Comparison of ENCODE assay signal across 16 cellular contexts in the genomic region with DNA sequence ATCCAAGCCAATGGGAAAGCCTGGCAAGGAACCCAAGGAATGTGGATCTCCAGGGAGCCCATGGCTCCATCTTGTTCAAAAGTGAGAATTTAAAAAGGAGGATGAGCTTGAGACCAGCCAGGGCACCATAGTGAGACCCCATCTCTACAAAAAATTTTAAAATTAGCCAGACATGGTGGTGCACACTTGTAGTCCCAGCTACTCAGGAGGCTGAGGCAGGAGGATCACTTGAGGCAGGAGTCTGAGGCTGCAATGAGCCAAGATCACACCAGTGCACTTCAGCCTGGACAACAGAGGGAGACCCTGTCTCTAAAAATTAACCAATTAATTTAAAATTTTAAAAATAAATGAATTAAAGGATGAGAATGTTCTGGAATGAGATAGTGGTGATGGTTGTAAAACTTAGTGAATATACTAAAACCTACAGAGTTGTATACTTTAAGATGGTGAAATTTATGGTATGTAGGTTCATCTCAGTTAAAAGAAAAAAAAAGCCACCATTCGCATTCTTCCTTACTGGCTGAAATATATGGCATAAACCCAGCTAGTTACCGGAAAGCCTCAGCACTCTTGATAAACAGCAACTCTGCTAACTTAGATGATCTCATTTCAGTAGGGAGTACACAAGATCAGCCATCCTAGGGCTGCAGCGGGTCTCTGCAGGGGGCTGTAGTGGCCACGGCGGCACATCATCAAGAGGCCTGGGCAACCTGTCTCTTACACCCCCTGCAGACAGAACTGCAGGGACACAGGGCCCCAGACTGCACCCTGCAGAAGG. TPM values are rescaled to one million over a fixed set of nuclear protein-coding genes. Genes with fewer than 3 reads are reported as not detected.
DNase-seq lines count a peak whose midpoint lies in the region; ATAC-seq and TF ChIP-seq lines count a peak whose summit lies in the region.
"Had no signal": no experiment of that assay in that cellular context is flagged by ENCODE, and none has a peak within 500 bp of the region (broad histone marks: within the 10 kb centered on the region; RNA-seq: fewer than 3 reads in every experiment).

No MANE protein-coding gene starts in this region.

- no peaks in the 10 kb centered on the region for H3K9me3 Mint-ChIP-seq in effector memory CD8-positive, alpha-beta T cell

- H3K4me2 ChIP-seq in BLaER1 (peak overlapping the region; percentile 72), IMR-90 (ENCODE audit: low read depth, low read length) (peak overlapping the region; percentile 73), mesenchymal stem cell (ENCODE audit: low read length, poor library complexity, severe bottlenecking) (no peak overlapping the region)

- POLR2A ChIA-PET in IMR-90 (lab: Charles Lee; ENCODE audit: unreplicated experiment), result no interaction called here

- no peak overlapping the region; the same call in 1 of the 2 replicates for H3K56ac ChIP-seq in IMR-90 (ENCODE audit: extremely low read depth, insufficient read depth, low read length)

- H3K27ac ChIP-seq in BLaER1 (no peak overlapping the region), IMR-90 (ENCODE audit: insufficient read depth, low read length) (peak overlapping the region; percentile 88), mesenchymal stem cell (ENCODE audit: low read length, poor library complexity, severe bottlenecking) (no peak overlapping the region)

- H3K14ac ChIP-seq in IMR-90 (replicated peaks; ENCODE audit: low read depth, low read length) (peak overlapping the region; percentile 52; the same call in 1 of the 2 replicates), mesenchymal stem cell (ENCODE audit: low read length in 2 of 2) (no peak overlapping the region)

- H3K36me3 ChIP-seq in BLaER1, result no peaks in the 10 kb centered on the region
- peaks cover 4% of the 10 kb centered on the region for H3K36me3 ChIP-seq in IMR-90 (ENCODE audit: control insufficient read depth, insufficient read depth, low read length)
- peaks cover 10 to 27% of the 10 kb centered on the region in 2 experiments for H3K36me3 ChIP-seq in mesenchymal stem cell (ENCODE audit: control insufficient read depth in 1 of 2, insufficient read depth in 2 of 2, low read depth in 1 of 2, low read length in 2 of 2)

- H3K9ac ChIP-seq in BLaER1 (no peak overlapping the region), IMR-90 (ENCODE audit: low read depth, low read length) (no peak overlapping the region; the same call in 1 of the 2 replicates), mesenchymal stem cell (ENCODE audit: low read length) (no peak overlapping the region)

- TF ChIP-seq POLR2A in IMR-90 (IDR thresholded peaks at IDR 0.05; ENCODE audit: low read depth, low read length), result no peak

- H3K4me1 ChIP-seq in BLaER1 (peaks cover 42% of the 10 kb centered on the region), IMR-90 (ENCODE audit: control insufficient read depth, insufficient read depth, low read length) (peaks cover 14% of the 10 kb centered on the region), mesenchymal stem cell (ENCODE audit: control insufficient read depth, insufficient read depth, low read depth, low read length) (peaks cover 22% of the 10 kb centered on the region)
- H3K4me1 ChIP-seq: Caco-2 had no signal

- peaks cover 20% of the 10 kb centered on the region for H3K9me1 ChIP-seq in IMR-90 (ENCODE audit: insufficient read depth, low read length)

- H3K23ac ChIP-seq in IMR-90 (ENCODE audit: low read depth, low read length) (no peak overlapping the region), mesenchymal stem cell (ENCODE audit: low read length in 2 of 2) (no peak overlapping the region)

- DNase-seq in IMR-90, result peak; percentile 87
- peak; percentile 95 for DNase-seq in choroid plexus epithelial cell (ENCODE audit: low read depth)
- peak; percentile 65 for DNase-seq in mesenchymal stem cell
- DNase-seq in SW480 (ENCODE audit: low spot score), result no peak
- DNase-seq in effector memory CD8-positive, alpha-beta T cell, result no peak
- DNase-seq: Caco-2, DMS79, GDM1, H9, Kasumi-1, NCI-H1930, NCI-H524, SIG-M5 had no signal

- H3K18ac ChIP-seq in IMR-90 (ENCODE audit: low read depth, low read length) (peak overlapping the region; percentile 61), mesenchymal stem cell (ENCODE audit: low read depth in 1 of 2, low read length in 2 of 2) (peak overlapping the region in 1 of 2 experiments; percentile 46)

- peak overlapping the region; percentile 10 to 47; a peak in 1 of 4 replicates for H4K8ac ChIP-seq in IMR-90 (ENCODE audit: low read depth in 2 of 2, low read length in 2 of 2)
- H4K8ac ChIP-seq in mesenchymal stem cell (ENCODE audit: low read length), result no peak overlapping the region

- H4K5ac ChIP-seq in IMR-90 (ENCODE audit: low read depth, low read length), result peak overlapping the region; percentile 42; the same call in 1 of the 2 replicates

- H2BK20ac ChIP-seq in IMR-90 (ENCODE audit: low read depth, low read length), result peak overlapping the region; percentile 78

- H3K36me3 Mint-ChIP-seq in effector memory CD8-positive, alpha-beta T cell (ENCODE audit: insufficient read depth), result peaks cover 7% of the 10 kb centered on the region

- H3K27ac Mint-ChIP-seq in effector memory CD8-positive, alpha-beta T cell, result no peak overlapping the region
- H3K27ac Mint-ChIP-seq: H9 had no signal

- H2AK5ac ChIP-seq in IMR-90 (ENCODE audit: low read depth, low read length), result peak overlapping the region; percentile 69
- no peak overlapping the region for H2AK5ac ChIP-seq in mesenchymal stem cell (ENCODE audit: low read length, severe bottlenecking)

- peaks cover 24 to 39% of the 10 kb centered on the region in 2 donors for H3K27me3 Mint-ChIP-seq in effector memory CD8-positive, alpha-beta T cell

- H2BK15ac ChIP-seq in IMR-90 (ENCODE audit: low read depth, low read length) (peak overlapping the region; percentile 68; the same call in 2 of the 3 replicates), mesenchymal stem cell (ENCODE audit: low read depth, poor library complexity, severe bottlenecking) (no peak overlapping the region)

- H2AFZ ChIP-seq in IMR-90 (replicated peaks; ENCODE audit: low read length, poor library complexity) (peak overlapping the region; percentile 11), mesenchymal stem cell (ENCODE audit: low read depth, low read length) (no peak overlapping the region)

- no peak overlapping the region for H3K4me3 ChIP-seq in BLaER1
- no peak overlapping the region for H3K4me3 ChIP-seq in IMR-90 (ENCODE audit: insufficient read depth, low read depth, low read length)
- peak overlapping the region; percentile 17 for H3K4me3 ChIP-seq in choroid plexus epithelial cell (ENCODE audit: low read depth, low read length)
- H3K4me3 ChIP-seq in mesenchymal stem cell (ENCODE audit: insufficient read depth in 1 of 2, low read depth in 1 of 2, low read length in 2 of 2), result no peak overlapping the region

- H2BK12ac ChIP-seq in mesenchymal stem cell (ENCODE audit: low read length in 2 of 2), result peak overlapping the region in 1 of 2 experiments; percentile 35

- no peak overlapping the region for H3K4me3 Mint-ChIP-seq in effector memory CD8-positive, alpha-beta T cell
- H3K4me3 Mint-ChIP-seq: H9 had no signal

- H2BK120ac ChIP-seq in IMR-90 (ENCODE audit: low read depth, low read length) (peak overlapping the region; percentile 81), mesenchymal stem cell (ENCODE audit: low read depth, low read length) (no peak overlapping the region)

- ATAC-seq in IMR-90 (ENCODE audit: low read depth) (peak; percentile 59), GM18858 (IDR thresholded peaks at IDR 0.05; ENCODE audit: unreplicated experiment) (no peak), GM18870 (IDR thresholded peaks at IDR 0.05; ENCODE audit: unreplicated experiment) (no peak)
- ATAC-seq in effector memory CD8-positive, alpha-beta T cell (replicated peaks), result no peak

- peak overlapping the region; percentile 69 for H2AK9ac ChIP-seq in IMR-90 (replicated peaks; ENCODE audit: low read depth, low read length, poor library complexity)

- H3K4ac ChIP-seq in IMR-90 (ENCODE audit: low read depth, low read length) (peak overlapping the region; percentile 68), mesenchymal stem cell (ENCODE audit: low read depth in 1 of 2, low read length in 2 of 2) (no peak overlapping the region)

- CTCF ChIA-PET in IMR-90 (lab: Yijun Ruan, JAX), result interaction anchor here (0.6 to 1.4 kb wide), 2 partner anchors 15 to 54 kb away, joined by 3 to 4 read pairs; no protein-coding TSS in a partner anchor

- H3K79me1 ChIP-seq in IMR-90 (ENCODE audit: low read depth in 1 of 2, low read length in 2 of 2) (peaks cover 11 to 56% of the 10 kb centered on the region in 2 experiments), mesenchymal stem cell (replicated peaks; ENCODE audit: low read length, poor library complexity, severe bottlenecking) (peaks cover 17% of the 10 kb centered on the region)

- H2BK5ac ChIP-seq in IMR-90 (ENCODE audit: low read depth, low read length, poor library complexity, severe bottlenecking) (peak overlapping the region; percentile 71), mesenchymal stem cell (ENCODE audit: low read depth, low read length, poor library complexity, severe bottlenecking) (no peak overlapping the region)

- in situ Hi-C loops in IMR-90 (cut with MboI; ENCODE audit: low sequenced_read_pairs), result no loop called here

- 0% methylated on average over 1 of the region's 5 CpGs; no CpG with 5 or more reads in 1 of the 2 experiments for WGBS in IMR-90 (ENCODE audit: extremely low coverage in 2 of 2, insufficient read length in 1 of 2), 2 experiments
- WGBS in mesenchymal stem cell, result 78% methylated on average over 5 of the region's 5 CpGs

- no TSS peak for BruUV-seq in IMR-90 (replicated peaks; lab: Mats Ljungman, UMichigan)

- intact Hi-C loops in IMR-90 (cut with micrococcal nuclease), result no loop called here

- TF ChIP-seq RAD21 in IMR-90 (IDR thresholded peaks at IDR 0.05; ENCODE audit: low read length), result no peak

- dilution Hi-C loops in IMR-90 (cut with HindIII; ENCODE audit: low sequenced_read_pairs, unreplicated experiment), result no loop called here

- H3K4me1 Mint-ChIP-seq in effector memory CD8-positive, alpha-beta T cell (ENCODE audit: low read depth in 2 of 2), result peaks cover 2 to 5% of the 10 kb centered on the region in 2 donors

- H4K91ac ChIP-seq in IMR-90 (ENCODE audit: insufficient read depth, low read depth, low read length), result peak overlapping the region; percentile 73
- no peak overlapping the region for H4K91ac ChIP-seq in mesenchymal stem cell (ENCODE audit: low read length)

- no peaks in the 10 kb centered on the region; the same call in 1 of the 2 replicates for H4K20me1 ChIP-seq in BLaER1
- H4K20me1 ChIP-seq in IMR-90 (ENCODE audit: insufficient read depth, low read length), result no peaks in the 10 kb centered on the region; the same call in 1 of the 2 replicates

- no peaks in the 10 kb centered on the region for H3K9me3 ChIP-seq in BLaER1
- H3K9me3 ChIP-seq in IMR-90 (ENCODE audit: control insufficient read depth, insufficient read depth, low read length), result no peaks in the 10 kb centered on the region
- no peaks in the 10 kb centered on the region for H3K9me3 ChIP-seq in mesenchymal stem cell (ENCODE audit: control insufficient read depth, low read length)
- H3K9me3 ChIP-seq: Caco-2 had no signal

- H3K27me3 ChIP-seq in BLaER1, result peaks cover 36% of the 10 kb centered on the region
- no peaks in the 10 kb centered on the region for H3K27me3 ChIP-seq in IMR-90 (ENCODE audit: control insufficient read depth, insufficient read depth, low read length)
- no peaks in the 10 kb centered on the region for H3K27me3 ChIP-seq in mesenchymal stem cell (ENCODE audit: control insufficient read depth in 1 of 2, insufficient read depth in 1 of 2, low read length in 2 of 2)

- TF ChIP-seq CTCF in IMR-90 (conservative IDR thresholded peaks at IDR 0.05; ENCODE audit: low read depth, low read length), result no peak
- peak; percentile 24 for TF ChIP-seq CTCF in choroid plexus epithelial cell (conservative IDR thresholded peaks at IDR 0.05; ENCODE audit: low read depth, low read length)

RNA-seq across cellular contexts. Expression of a gene that starts 48.3 kb away (rescaled TPM):
- total RNA-seq in IMR-90 (2012; rRNA removed), result 8.3 and 9.3 TPM in 2 replicates
- 22.1 and 22.7 TPM in 2 replicates for polyA plus RNA-seq in IMR-90 (2012; rRNA removed)
- 11.9 and 21.1 TPM in 2 replicates for polyA plus RNA-seq in IMR-90 (2012; cell fraction: cytosol; rRNA removed)
- 23.3 and 30.1 TPM in 2 replicates for polyA plus RNA-seq in IMR-90 (2012; cell fraction: nucleus; rRNA removed; ENCODE audit: low replicate concordance)
- 30.1 TPM for polyA plus RNA-seq in mesenchymal stem cell (2013, experiment 1 of 2)
- polyA plus RNA-seq in mesenchymal stem cell (2013, experiment 2 of 2), result 29.4 TPM

RNA-seq across cellular contexts. Expression of a gene that starts 57.4 kb away (rescaled TPM):
- 2.2 and 2.7 TPM in 2 replicates for total RNA-seq in IMR-90 (2012; rRNA removed)
- polyA plus RNA-seq in IMR-90 (2012; rRNA removed), result 1.7 and 1.8 TPM in 2 replicates
- 1.4 TPM in 2 replicates for polyA plus RNA-seq in IMR-90 (2012; cell fraction: cytosol; rRNA removed)
- 2.8 and 3.5 TPM in 2 replicates for polyA plus RNA-seq in IMR-90 (2012; cell fraction: nucleus; rRNA removed; ENCODE audit: low replicate concordance)
- polyA plus RNA-seq in mesenchymal stem cell (2013, experiment 1 of 2), result 2.7 TPM
- polyA plus RNA-seq in mesenchymal stem cell (2013, experiment 2 of 2), result 2.9 TPM

Comparison
In these comparisons a context has a peak if more than half of its experiments do, and no peak if none do; other contexts are left out.
1. DNase-seq: peak in IMR-90 (single experiment), choroid plexus epithelial cell (single experiment) and mesenchymal stem cell (single experiment); none in SW480 (single experiment) and effector memory CD8-positive, alpha-beta T cell (0 of 3).